Comparison of ENCODE assay signal across 8 cellular contexts in genomic region chr5:112976432-112977309, GRCh38. TPM values are rescaled to one million over a fixed set of nuclear protein-coding genes. Genes with fewer than 3 reads are reported as not detected.
DNase-seq lines count a peak whose midpoint lies in the region; ATAC-seq, FAIRE-seq and TF ChIP-seq lines count a peak whose summit lies in the region.

TSS of gene DCP2 (plus strand) at chr5:112976798. CDS start at chr5:112976934, 136 bp downstream.

- peak within 1 kb of the TSS; percentile 98 for H3K4me3 ChIP-seq in OCI-LY3 (ENCODE audit: low read length)
- H3K4me3 ChIP-seq in mesodermal cell (ENCODE audit: extremely low read depth, insufficient read depth, low read length, poor library complexity, severe bottlenecking): peak within 1 kb of the TSS; percentile 93

- peak within 1 kb of the TSS; percentile 93 for H3K4me2 ChIP-seq in OCI-LY3 (ENCODE audit: low read length)

- 0 to 1% methylated on average over 54 to 74 of the region's 75 CpGs for WGBS in mesodermal cell (ENCODE audit: insufficient coverage in 2 of 2), 2 experiments

- H3K27ac ChIP-seq in OCI-LY3 (ENCODE audit: low read length) (peak within 1 kb of the TSS; percentile 71), mesodermal cell (ENCODE audit: low read depth, low read length, severe bottlenecking) (peak within 1 kb of the TSS; percentile 85)

- H3K9me3 ChIP-seq in OCI-LY3 (ENCODE audit: insufficient read depth, low read length) (no peaks in the 10 kb centered on the region), mesodermal cell (ENCODE audit: control insufficient read depth, low read length) (no peaks in the 10 kb centered on the region)

- DNase-seq in D341Med (ENCODE audit: low spot score) (peak; percentile 95), HuH-7 (ENCODE audit: low spot score) (peak; percentile 93)
- peak; percentile 92 for DNase-seq in activated CD8-positive, alpha-beta memory T cell treated with anti-CD3 and anti-CD28 coated beads, Interleukin-2, amount 50 U/mL, for 48 hours
- DNase-seq in stimulated activated CD8-positive, alpha-beta memory T cell treated with anti-CD3 and anti-CD28 coated beads, Interleukin-15, amount 100 ng/mL, for 4 hours (ENCODE audit: low read depth in 2 of 2): peak; percentile 87 to 88

- peaks cover 39% of the 10 kb centered on the region for H3K4me1 ChIP-seq in OCI-LY3 (ENCODE audit: low read length)
- no peaks in the 10 kb centered on the region for H3K4me1 ChIP-seq in mesodermal cell (ENCODE audit: control insufficient read depth, insufficient read depth, low read length, poor library complexity, severe bottlenecking)

- H3K9ac ChIP-seq in OCI-LY3 (ENCODE audit: low read length): peak within 1 kb of the TSS; percentile 93

- H2AFZ ChIP-seq in OCI-LY3 (ENCODE audit: low read depth, low read length): peak within 1 kb of the TSS; percentile 29; the same call in 1 of the 2 replicates

- peak; percentile 97 for FAIRE-seq in endometrium (lab: Jason Lieb, UNC)

- no peaks in the 10 kb centered on the region for H3K36me3 ChIP-seq in OCI-LY3 (replicated peaks; ENCODE audit: low read depth, low read length)
- peaks cover 10% of the 10 kb centered on the region for H3K36me3 ChIP-seq in mesodermal cell (ENCODE audit: control insufficient read depth, insufficient read depth, low read length)

- no peak for TF ChIP-seq CTCF in OCI-LY3 (IDR thresholded peaks at IDR 0.05; ENCODE audit: low read depth, low read length)

- peak; percentile 97 for ATAC-seq in GM21515 (IDR thresholded peaks at IDR 0.05; ENCODE audit: unreplicated experiment)

- H3K79me2 ChIP-seq in OCI-LY3 (ENCODE audit: low read length): peaks cover 51% of the 10 kb centered on the region

- no peaks in the 10 kb centered on the region for H3K27me3 ChIP-seq in OCI-LY3 (ENCODE audit: low read depth, low read length)

- peaks cover 30% of the 10 kb centered on the region for H4K20me1 ChIP-seq in OCI-LY3 (ENCODE audit: insufficient read depth, low read length)

RNA-seq across cellular contexts. Expression of gene DCP2, which starts in this region (rescaled TPM):
- polyA plus RNA-seq in mesodermal cell (2013, experiment 1 of 2): 29.5 TPM
- polyA plus RNA-seq in mesodermal cell (2013, experiment 2 of 2): 27.8 TPM

Comparison
In these comparisons a context has a peak if more than half of its experiments do, and no peak if none do; other contexts are left out.
1. Peak in every context shown above with its lines: DNase-seq, ATAC-seq, H3K4me3 ChIP-seq and H3K27ac ChIP-seq.